Comparison of ENCODE assay signal across 1 cellular context in the genomic region with DNA sequence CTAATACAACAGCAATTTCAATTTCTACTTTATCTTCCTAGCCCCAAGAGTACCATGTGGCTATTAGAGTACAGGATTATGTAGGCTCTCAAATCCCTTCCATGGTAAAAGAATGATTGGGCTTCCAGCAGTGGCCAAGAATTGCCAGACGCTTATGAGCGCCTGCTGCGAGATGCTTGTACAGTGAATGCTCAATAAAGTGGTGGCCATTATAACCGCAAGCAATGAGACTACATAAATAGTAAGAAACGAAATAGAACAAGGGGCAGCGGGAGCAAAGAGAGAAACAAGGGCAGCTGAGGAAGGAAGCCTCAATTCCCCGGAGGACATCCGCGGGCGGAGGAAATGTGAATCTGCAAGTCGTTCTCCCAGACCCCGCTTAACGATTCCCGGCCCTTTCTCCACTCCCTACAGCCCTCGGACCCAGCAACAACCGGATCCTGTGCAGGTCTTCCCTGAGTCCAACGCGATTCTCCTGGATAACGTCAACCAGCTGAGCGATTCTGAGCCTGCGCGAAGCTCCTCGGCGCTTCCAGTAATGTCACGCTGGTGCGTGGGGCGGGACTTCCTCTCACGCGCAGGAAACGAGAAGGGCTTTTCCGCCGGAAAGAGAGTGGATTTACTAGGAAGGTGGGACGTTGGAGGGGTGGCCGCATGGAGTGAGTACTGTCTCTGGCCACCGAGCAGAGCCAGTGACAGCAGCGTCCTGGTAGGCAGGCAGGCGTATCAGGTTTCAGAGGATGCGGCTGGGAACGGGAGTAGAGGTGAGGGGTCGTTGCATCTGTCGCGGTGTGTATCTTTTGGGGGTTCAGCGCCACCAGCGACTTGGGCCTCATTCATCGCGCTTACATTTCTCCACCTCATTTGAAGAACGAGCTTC.
TF ChIP-seq lines count a peak whose summit lies in the region.

No MANE protein-coding gene starts in this region.

TF ChIP-seq in HepG2, 621 proteins besides CTCF, POLR2A, EP300 and RAD21 (continued from another document and continues in another):
- TF ChIP-seq MZF1 (CRISPR knock-in tag; IDR thresholded peaks at IDR 0.05; ENCODE audit: borderline replicate concordance) (no peak; the same call in 1 of the 2 replicates), HNRNPLL (IDR thresholded peaks at IDR 0.05; ENCODE audit: low read depth, low read length, poor library complexity, severe bottlenecking) (peak; percentile 79), REL (CRISPR knock-in tag; conservative IDR thresholded peaks at IDR 0.05) (no peak), ETV5 (CRISPR knock-in tag; IDR thresholded peaks at IDR 0.05; ENCODE audit: borderline replicate concordance) (peak; percentile 62; the same call in 1 of the 2 replicates), PTBP1 (IDR thresholded peaks at IDR 0.05; ENCODE audit: low read depth, low read length, poor library complexity, severe bottlenecking) (no peak), GATAD1 (CRISPR knock-in tag; IDR thresholded peaks at IDR 0.05) (peak; percentile 94), ZFP90 (CRISPR knock-in tag; IDR thresholded peaks at IDR 0.05; ENCODE audit: borderline replicate concordance) (peak; percentile 76; the same call in 1 of the 2 replicates), ZMYM2 (CRISPR knock-in tag; IDR thresholded peaks at IDR 0.05) (no peak), MAFG (CRISPR knock-in tag; IDR thresholded peaks at IDR 0.05) (no peak), ZNF558 (CRISPR knock-in tag; IDR thresholded peaks at IDR 0.05; ENCODE audit: borderline replicate concordance) (peak; percentile 43; the same call in 1 of the 2 replicates), WIZ (CRISPR knock-in tag; IDR thresholded peaks at IDR 0.05) (peak; percentile 21; the same call in 1 of the 2 replicates), NCOA2 (CRISPR knock-in tag; IDR thresholded peaks at IDR 0.05) (0 out of 2 replicates have a peak, but pooled peaks have one; percentile 8), ZNF44 (CRISPR knock-in tag; IDR thresholded peaks at IDR 0.05) (no peak; the same call in 1 of the 2 replicates), HNRNPUL1 (IDR thresholded peaks at IDR 0.05; ENCODE audit: low read depth, low read length) (no peak), SATB2 (CRISPR knock-in tag; IDR thresholded peaks at IDR 0.05) (peak; percentile 83), ELF4 (CRISPR knock-in tag; IDR thresholded peaks at IDR 0.05; ENCODE audit: borderline replicate concordance) (peak; percentile 58; the same call in 1 of the 2 replicates)
- TF ChIP-seq, protein P1, sequence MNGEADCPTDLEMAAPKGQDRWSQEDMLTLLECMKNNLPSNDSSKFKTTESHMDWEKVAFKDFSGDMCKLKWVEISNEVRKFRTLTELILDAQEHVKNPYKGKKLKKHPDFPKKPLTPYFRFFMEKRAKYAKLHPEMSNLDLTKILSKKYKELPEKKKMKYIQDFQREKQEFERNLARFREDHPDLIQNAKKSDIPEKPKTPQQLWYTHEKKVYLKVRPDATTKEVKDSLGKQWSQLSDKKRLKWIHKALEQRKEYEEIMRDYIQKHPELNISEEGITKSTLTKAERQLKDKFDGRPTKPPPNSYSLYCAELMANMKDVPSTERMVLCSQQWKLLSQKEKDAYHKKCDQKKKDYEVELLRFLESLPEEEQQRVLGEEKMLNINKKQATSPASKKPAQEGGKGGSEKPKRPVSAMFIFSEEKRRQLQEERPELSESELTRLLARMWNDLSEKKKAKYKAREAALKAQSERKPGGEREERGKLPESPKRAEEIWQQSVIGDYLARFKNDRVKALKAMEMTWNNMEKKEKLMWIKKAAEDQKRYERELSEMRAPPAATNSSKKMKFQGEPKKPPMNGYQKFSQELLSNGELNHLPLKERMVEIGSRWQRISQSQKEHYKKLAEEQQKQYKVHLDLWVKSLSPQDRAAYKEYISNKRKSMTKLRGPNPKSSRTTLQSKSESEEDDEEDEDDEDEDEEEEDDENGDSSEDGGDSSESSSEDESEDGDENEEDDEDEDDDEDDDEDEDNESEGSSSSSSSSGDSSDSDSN (CRISPR knock-in tag; IDR thresholded peaks at IDR 0.05): no peak
- TF ChIP-seq, protein P2, sequence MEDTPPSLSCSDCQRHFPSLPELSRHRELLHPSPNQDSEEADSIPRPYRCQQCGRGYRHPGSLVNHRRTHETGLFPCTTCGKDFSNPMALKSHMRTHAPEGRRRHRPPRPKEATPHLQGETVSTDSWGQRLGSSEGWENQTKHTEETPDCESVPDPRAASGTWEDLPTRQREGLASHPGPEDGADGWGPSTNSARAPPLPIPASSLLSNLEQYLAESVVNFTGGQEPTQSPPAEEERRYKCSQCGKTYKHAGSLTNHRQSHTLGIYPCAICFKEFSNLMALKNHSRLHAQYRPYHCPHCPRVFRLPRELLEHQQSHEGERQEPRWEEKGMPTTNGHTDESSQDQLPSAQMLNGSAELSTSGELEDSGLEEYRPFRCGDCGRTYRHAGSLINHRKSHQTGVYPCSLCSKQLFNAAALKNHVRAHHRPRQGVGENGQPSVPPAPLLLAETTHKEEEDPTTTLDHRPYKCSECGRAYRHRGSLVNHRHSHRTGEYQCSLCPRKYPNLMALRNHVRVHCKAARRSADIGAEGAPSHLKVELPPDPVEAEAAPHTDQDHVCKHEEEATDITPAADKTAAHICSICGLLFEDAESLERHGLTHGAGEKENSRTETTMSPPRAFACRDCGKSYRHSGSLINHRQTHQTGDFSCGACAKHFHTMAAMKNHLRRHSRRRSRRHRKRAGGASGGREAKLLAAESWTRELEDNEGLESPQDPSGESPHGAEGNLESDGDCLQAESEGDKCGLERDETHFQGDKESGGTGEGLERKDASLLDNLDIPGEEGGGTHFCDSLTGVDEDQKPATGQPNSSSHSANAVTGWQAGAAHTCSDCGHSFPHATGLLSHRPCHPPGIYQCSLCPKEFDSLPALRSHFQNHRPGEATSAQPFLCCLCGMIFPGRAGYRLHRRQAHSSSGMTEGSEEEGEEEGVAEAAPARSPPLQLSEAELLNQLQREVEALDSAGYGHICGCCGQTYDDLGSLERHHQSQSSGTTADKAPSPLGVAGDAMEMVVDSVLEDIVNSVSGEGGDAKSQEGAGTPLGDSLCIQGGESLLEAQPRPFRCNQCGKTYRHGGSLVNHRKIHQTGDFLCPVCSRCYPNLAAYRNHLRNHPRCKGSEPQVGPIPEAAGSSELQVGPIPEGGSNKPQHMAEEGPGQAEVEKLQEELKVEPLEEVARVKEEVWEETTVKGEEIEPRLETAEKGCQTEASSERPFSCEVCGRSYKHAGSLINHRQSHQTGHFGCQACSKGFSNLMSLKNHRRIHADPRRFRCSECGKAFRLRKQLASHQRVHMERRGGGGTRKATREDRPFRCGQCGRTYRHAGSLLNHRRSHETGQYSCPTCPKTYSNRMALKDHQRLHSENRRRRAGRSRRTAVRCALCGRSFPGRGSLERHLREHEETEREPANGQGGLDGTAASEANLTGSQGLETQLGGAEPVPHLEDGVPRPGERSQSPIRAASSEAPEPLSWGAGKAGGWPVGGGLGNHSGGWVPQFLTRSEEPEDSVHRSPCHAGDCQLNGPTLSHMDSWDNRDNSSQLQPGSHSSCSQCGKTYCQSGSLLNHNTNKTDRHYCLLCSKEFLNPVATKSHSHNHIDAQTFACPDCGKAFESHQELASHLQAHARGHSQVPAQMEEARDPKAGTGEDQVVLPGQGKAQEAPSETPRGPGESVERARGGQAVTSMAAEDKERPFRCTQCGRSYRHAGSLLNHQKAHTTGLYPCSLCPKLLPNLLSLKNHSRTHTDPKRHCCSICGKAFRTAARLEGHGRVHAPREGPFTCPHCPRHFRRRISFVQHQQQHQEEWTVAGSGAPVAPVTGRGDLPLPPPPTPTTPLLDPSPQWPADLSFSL (CRISPR knock-in tag; IDR thresholded peaks at IDR 0.05): no peak
- TF ChIP-seq, protein P3, sequence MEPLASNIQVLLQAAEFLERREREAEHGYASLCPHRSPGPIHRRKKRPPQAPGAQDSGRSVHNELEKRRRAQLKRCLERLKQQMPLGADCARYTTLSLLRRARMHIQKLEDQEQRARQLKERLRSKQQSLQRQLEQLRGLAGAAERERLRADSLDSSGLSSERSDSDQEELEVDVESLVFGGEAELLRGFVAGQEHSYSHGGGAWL (CRISPR knock-in tag; IDR thresholded peaks at IDR 0.05): 0 out of 2 replicates have a peak, but pooled peaks have one; percentile 49
- TF ChIP-seq, protein P4, sequence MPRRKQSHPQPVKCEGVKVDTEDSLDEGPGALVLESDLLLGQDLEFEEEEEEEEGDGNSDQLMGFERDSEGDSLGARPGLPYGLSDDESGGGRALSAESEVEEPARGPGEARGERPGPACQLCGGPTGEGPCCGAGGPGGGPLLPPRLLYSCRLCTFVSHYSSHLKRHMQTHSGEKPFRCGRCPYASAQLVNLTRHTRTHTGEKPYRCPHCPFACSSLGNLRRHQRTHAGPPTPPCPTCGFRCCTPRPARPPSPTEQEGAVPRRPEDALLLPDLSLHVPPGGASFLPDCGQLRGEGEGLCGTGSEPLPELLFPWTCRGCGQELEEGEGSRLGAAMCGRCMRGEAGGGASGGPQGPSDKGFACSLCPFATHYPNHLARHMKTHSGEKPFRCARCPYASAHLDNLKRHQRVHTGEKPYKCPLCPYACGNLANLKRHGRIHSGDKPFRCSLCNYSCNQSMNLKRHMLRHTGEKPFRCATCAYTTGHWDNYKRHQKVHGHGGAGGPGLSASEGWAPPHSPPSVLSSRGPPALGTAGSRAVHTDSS (CRISPR knock-in tag; conservative IDR thresholded peaks at IDR 0.05): no peak
- TF ChIP-seq, protein P5, sequence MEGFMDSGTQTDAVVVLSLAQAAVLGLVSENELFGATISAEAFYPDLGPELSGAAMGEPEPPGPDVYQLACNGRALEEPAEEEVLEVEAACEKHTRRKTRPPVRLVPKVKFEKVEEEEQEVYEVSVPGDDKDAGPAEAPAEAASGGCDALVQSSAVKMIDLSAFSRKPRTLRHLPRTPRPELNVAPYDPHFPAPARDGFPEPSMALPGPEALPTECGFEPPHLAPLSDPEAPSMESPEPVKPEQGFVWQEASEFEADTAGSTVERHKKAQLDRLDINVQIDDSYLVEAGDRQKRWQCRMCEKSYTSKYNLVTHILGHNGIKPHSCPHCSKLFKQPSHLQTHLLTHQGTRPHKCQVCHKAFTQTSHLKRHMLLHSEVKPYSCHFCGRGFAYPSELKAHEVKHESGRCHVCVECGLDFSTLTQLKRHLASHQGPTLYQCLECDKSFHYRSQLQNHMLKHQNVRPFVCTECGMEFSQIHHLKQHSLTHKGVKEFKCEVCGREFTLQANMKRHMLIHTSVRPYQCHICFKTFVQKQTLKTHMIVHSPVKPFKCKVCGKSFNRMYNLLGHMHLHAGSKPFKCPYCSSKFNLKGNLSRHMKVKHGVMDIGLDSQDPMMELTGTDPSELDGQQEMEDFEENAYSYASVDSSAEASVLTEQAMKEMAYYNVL (CRISPR knock-in tag; IDR thresholded peaks at IDR 0.05; ENCODE audit: borderline replicate concordance): 0 out of 2 replicates have a peak, but pooled peaks have one; percentile 31
- TF ChIP-seq, protein P6, sequence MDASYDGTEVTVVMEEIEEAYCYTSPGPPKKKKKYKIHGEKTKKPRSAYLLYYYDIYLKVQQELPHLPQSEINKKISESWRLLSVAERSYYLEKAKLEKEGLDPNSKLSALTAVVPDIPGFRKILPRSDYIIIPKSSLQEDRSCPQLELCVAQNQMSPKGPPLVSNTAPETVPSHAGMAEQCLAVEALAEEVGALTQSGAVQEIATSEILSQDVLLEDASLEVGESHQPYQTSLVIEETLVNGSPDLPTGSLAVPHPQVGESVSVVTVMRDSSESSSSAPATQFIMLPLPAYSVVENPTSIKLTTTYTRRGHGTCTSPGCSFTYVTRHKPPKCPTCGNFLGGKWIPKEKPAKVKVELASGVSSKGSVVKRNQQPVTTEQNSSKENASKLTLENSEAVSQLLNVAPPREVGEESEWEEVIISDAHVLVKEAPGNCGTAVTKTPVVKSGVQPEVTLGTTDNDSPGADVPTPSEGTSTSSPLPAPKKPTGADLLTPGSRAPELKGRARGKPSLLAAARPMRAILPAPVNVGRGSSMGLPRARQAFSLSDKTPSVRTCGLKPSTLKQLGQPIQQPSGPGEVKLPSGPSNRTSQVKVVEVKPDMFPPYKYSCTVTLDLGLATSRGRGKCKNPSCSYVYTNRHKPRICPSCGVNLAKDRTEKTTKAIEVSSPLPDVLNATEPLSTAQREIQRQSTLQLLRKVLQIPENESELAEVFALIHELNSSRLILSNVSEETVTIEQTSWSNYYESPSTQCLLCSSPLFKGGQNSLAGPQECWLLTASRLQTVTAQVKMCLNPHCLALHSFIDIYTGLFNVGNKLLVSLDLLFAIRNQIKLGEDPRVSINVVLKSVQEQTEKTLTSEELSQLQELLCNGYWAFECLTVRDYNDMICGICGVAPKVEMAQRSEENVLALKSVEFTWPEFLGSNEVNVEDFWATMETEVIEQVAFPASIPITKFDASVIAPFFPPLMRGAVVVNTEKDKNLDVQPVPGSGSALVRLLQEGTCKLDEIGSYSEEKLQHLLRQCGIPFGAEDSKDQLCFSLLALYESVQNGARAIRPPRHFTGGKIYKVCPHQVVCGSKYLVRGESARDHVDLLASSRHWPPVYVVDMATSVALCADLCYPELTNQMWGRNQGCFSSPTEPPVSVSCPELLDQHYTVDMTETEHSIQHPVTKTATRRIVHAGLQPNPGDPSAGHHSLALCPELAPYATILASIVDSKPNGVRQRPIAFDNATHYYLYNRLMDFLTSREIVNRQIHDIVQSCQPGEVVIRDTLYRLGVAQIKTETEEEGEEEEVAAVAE (CRISPR knock-in tag; IDR thresholded peaks at IDR 0.05; ENCODE audit: borderline replicate concordance): peak; percentile 67; the same call in 1 of the 2 replicates
- TF ChIP-seq, protein P7, sequence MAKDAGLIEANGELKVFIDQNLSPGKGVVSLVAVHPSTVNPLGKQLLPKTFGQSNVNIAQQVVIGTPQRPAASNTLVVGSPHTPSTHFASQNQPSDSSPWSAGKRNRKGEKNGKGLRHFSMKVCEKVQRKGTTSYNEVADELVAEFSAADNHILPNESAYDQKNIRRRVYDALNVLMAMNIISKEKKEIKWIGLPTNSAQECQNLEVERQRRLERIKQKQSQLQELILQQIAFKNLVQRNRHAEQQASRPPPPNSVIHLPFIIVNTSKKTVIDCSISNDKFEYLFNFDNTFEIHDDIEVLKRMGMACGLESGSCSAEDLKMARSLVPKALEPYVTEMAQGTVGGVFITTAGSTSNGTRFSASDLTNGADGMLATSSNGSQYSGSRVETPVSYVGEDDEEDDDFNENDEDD (CRISPR knock-in tag; IDR thresholded peaks at IDR 0.05; ENCODE audit: borderline replicate concordance): peak; percentile 70; the same call in 1 of the 2 replicates
- TF ChIP-seq, protein P8, sequence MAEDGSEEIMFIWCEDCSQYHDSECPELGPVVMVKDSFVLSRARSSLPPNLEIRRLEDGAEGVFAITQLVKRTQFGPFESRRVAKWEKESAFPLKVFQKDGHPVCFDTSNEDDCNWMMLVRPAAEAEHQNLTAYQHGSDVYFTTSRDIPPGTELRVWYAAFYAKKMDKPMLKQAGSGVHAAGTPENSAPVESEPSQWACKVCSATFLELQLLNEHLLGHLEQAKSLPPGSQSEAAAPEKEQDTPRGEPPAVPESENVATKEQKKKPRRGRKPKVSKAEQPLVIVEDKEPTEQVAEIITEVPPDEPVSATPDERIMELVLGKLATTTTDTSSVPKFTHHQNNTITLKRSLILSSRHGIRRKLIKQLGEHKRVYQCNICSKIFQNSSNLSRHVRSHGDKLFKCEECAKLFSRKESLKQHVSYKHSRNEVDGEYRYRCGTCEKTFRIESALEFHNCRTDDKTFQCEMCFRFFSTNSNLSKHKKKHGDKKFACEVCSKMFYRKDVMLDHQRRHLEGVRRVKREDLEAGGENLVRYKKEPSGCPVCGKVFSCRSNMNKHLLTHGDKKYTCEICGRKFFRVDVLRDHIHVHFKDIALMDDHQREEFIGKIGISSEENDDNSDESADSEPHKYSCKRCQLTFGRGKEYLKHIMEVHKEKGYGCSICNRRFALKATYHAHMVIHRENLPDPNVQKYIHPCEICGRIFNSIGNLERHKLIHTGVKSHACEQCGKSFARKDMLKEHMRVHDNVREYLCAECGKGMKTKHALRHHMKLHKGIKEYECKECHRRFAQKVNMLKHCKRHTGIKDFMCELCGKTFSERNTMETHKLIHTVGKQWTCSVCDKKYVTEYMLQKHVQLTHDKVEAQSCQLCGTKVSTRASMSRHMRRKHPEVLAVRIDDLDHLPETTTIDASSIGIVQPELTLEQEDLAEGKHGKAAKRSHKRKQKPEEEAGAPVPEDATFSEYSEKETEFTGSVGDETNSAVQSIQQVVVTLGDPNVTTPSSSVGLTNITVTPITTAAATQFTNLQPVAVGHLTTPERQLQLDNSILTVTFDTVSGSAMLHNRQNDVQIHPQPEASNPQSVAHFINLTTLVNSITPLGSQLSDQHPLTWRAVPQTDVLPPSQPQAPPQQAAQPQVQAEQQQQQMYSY (CRISPR knock-in tag; IDR thresholded peaks at IDR 0.05): peak; percentile 89
